ENCODE assay signal across 23 cellular contexts in the genomic region with DNA sequence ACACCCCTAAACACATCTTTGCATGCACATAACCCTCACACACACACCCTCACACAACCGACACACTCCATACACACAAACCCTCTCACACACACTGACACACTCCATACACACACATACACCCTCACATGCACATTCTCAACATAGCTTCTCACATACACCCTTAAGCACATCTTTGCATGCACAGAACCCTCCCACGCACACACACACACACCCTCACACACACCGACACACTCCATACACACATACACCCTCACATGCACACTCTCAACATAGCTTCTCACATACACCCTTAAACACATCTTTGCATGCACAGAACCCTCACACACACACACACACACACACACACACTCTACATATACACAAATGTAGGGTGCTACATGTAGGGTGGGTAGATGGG.
A peak's percentile ranks its signal among the peaks of the same experiment; 100 is the strongest.
DNase-seq lines count a peak whose midpoint lies in the region; ATAC-seq, FAIRE-seq and TF ChIP-seq lines count a peak whose summit lies in the region.
"Had no signal": no experiment of that assay in that cellular context is flagged by ENCODE, and none has a peak within 500 bp of the region (broad histone marks: within the 10 kb centered on the region; RNA-seq: fewer than 3 reads in every experiment).

No MANE protein-coding gene starts in this region.

- H3K79me1 ChIP-seq in IMR-90 (ENCODE audit: low read depth in 1 of 2, low read length in 2 of 2) (no peaks in the 10 kb centered on the region), H1 (ENCODE audit: low read depth, low read length) (no peaks in the 10 kb centered on the region), trophoblast cell (ENCODE audit: low read length) (no peaks in the 10 kb centered on the region)

- no peak overlapping the region for H3K4me3 ChIP-seq in HEK293 (ENCODE audit: low read depth, low read length)
- no peak overlapping the region for H3K4me3 ChIP-seq in IMR-90 (ENCODE audit: insufficient read depth, low read depth, low read length)
- no peak overlapping the region for H3K4me3 ChIP-seq in H1 (ENCODE audit: extremely low read depth in 1 of 4, insufficient read depth in 2 of 4, low read depth in 3 of 4, low read length in 4 of 4)
- peak overlapping the region; percentile 35 for H3K4me3 ChIP-seq in trophoblast cell (ENCODE audit: low read depth, low read length)
- H3K4me3 ChIP-seq in aorta (ENCODE audit: low read length in 2 of 2): no peak overlapping the region
- no peak overlapping the region for H3K4me3 ChIP-seq in pancreas
- H3K4me3 ChIP-seq: A549; BLaER1 treated with 17β-estradiol and CSF1 and Interleukin-3, amounts not matched to agents 10 nM and 100 nM had no signal

- H4K91ac ChIP-seq in IMR-90 (ENCODE audit: insufficient read depth, low read depth, low read length) (no peak overlapping the region), H1 (replicated peaks; ENCODE audit: insufficient read length, low read length) (no peak overlapping the region), trophoblast cell (ENCODE audit: low read depth, low read length) (no peak overlapping the region)

- H3K9me3 ChIP-seq in HEK293 (ENCODE audit: control insufficient read depth, insufficient read depth, low read depth, low read length): no peaks in the 10 kb centered on the region
- peaks cover 40% of the 10 kb centered on the region for H3K9me3 ChIP-seq in IMR-90 (ENCODE audit: control insufficient read depth, insufficient read depth, low read length)
- H3K9me3 ChIP-seq in H1 (ENCODE audit: insufficient read depth in 2 of 2, low read depth in 1 of 2, low read length in 1 of 2): no peaks in the 10 kb centered on the region
- H3K9me3 ChIP-seq in trophoblast cell (ENCODE audit: insufficient read depth, low read depth, low read length): peaks cover 4% of the 10 kb centered on the region
- H3K9me3 ChIP-seq in aorta (ENCODE audit: control insufficient read depth, low read length): no peaks in the 10 kb centered on the region
- H3K9me3 ChIP-seq in pancreas: no peaks in the 10 kb centered on the region
- H3K9me3 ChIP-seq: A549; BLaER1 treated with 17β-estradiol and CSF1 and Interleukin-3, amounts not matched to agents 10 nM and 100 nM; Caco-2 had no signal

- no peaks in the 10 kb centered on the region for H3K4me1 ChIP-seq in HEK293 (ENCODE audit: control insufficient read depth, insufficient read depth, low read length)
- H3K4me1 ChIP-seq in IMR-90 (ENCODE audit: control insufficient read depth, insufficient read depth, low read length): no peaks in the 10 kb centered on the region
- no peaks in the 10 kb centered on the region; a peak in 1 of 7 replicates for H3K4me1 ChIP-seq in H1 (replicated peaks in 1 of 4; ENCODE audit: control insufficient read depth in 3 of 4, insufficient read depth in 4 of 4, low read length in 3 of 4)
- no peaks in the 10 kb centered on the region for H3K4me1 ChIP-seq in trophoblast cell (ENCODE audit: control insufficient read depth in 1 of 2, insufficient read depth in 2 of 2, low read length in 2 of 2)
- H3K4me1 ChIP-seq in aorta (ENCODE audit: control insufficient read depth in 1 of 2, insufficient read depth in 2 of 2, low read length in 2 of 2): no peaks in the 10 kb centered on the region
- H3K4me1 ChIP-seq in pancreas: no peaks in the 10 kb centered on the region
- H3K4me1 ChIP-seq: BLaER1 treated with 17β-estradiol and CSF1 and Interleukin-3, amounts not matched to agents 10 nM and 100 nM; Caco-2 had no signal

- H2BK120ac ChIP-seq in IMR-90 (ENCODE audit: low read depth, low read length) (no peak overlapping the region), H1 (replicated peaks; ENCODE audit: low read depth, low read length) (no peak overlapping the region), trophoblast cell (ENCODE audit: insufficient read depth, low read length, poor library complexity) (no peak overlapping the region)

- H2BK12ac ChIP-seq in H1 (ENCODE audit: low read depth, low read length) (peak overlapping the region; percentile 27; the same call in 1 of the 2 replicates), trophoblast cell (ENCODE audit: low read length) (no peak overlapping the region)

- H3K4ac ChIP-seq in IMR-90 (ENCODE audit: low read depth, low read length): no peak overlapping the region
- H3K4ac ChIP-seq in H1 (replicated peaks; ENCODE audit: insufficient read length, low read depth, low read length): no peak overlapping the region
- no peak overlapping the region for H3K4ac ChIP-seq in trophoblast cell (ENCODE audit: low read depth, low read length)

- TF ChIP-seq RAD21 in IMR-90 (IDR thresholded peaks at IDR 0.05; ENCODE audit: low read length): no peak
- TF ChIP-seq RAD21 in H1 (IDR thresholded peaks at IDR 0.05 in 1 of 2, conservative IDR thresholded peaks at IDR 0.05 in 1 of 2; ENCODE audit: low read depth in 2 of 2, low read length in 2 of 2): no peak

- H3K18ac ChIP-seq in IMR-90 (ENCODE audit: low read depth, low read length) (no peak overlapping the region), H1 (ENCODE audit: extremely low read depth, low read length) (no peak overlapping the region), trophoblast cell (ENCODE audit: low read length) (no peak overlapping the region)

- no peak for ATAC-seq in IMR-90 (ENCODE audit: low read depth)
- ATAC-seq in aorta (ENCODE audit: low FRiP score): no peak
- no peak for ATAC-seq in pancreas
- no peak for ATAC-seq in GM21528 (IDR thresholded peaks at IDR 0.05; ENCODE audit: low FRiP score, unreplicated experiment)
- ATAC-seq: A549; CD8-positive, alpha-beta T cell had no signal

- H2AK5ac ChIP-seq in IMR-90 (ENCODE audit: low read depth, low read length): no peak overlapping the region
- H2AK5ac ChIP-seq in H1 (ENCODE audit: low read depth, low read length): peak overlapping the region; percentile 65; the same call in 1 of the 2 replicates
- no peak overlapping the region for H2AK5ac ChIP-seq in trophoblast cell (ENCODE audit: low read length)

- TF ChIP-seq CTCF in HEK293 (tag by site-specific recombination; IDR thresholded peaks at IDR 0.05) (no peak), IMR-90 (conservative IDR thresholded peaks at IDR 0.05; ENCODE audit: low read depth, low read length) (no peak), H1 (IDR thresholded peaks at IDR 0.05; ENCODE audit: control extremely low read depth in 1 of 3, insufficient read depth in 1 of 3, low read depth in 1 of 3, low read length in 3 of 3) (no peak), pancreas (IDR thresholded peaks at IDR 0.05) (no peak)

- WGBS in IMR-90 (ENCODE audit: extremely low coverage in 2 of 2, insufficient read length in 1 of 2), 2 experiments: 55% methylated on average over 2 of the region's 3 CpGs; no CpG with 5 or more reads in 1 of the 2 experiments
- WGBS in H1 (ENCODE audit: extremely low coverage in 1 of 2, insufficient coverage in 1 of 2, insufficient read length in 1 of 2, insufficient replicate concordance in 2 of 2, low coverage in 1 of 2, low lambda C conversion rate in 2 of 2, missing lambda C conversion rate in 1 of 2), 2 experiments: 82% methylated on average over 3 of the region's 3 CpGs; no CpG with 5 or more reads in 1 of the 2 experiments
- WGBS in trophoblast cell (ENCODE audit: extremely low coverage, insufficient coverage, insufficient read length): no CpG with 5 or more reads among the region's 3 CpGs
- WGBS in aorta, 2 donors: 82 to 87% methylated on average over 3 of the region's 3 CpGs
- WGBS in pancreas, 2 donors: 77 to 92% methylated on average over 3 of the region's 3 CpGs

- no peak overlapping the region for H3K56ac ChIP-seq in IMR-90 (ENCODE audit: extremely low read depth, insufficient read depth, low read length)
- peak overlapping the region; percentile 73 for H3K56ac ChIP-seq in H1 (replicated peaks; ENCODE audit: insufficient read length, low read depth, low read length)

- no peaks in the 10 kb centered on the region for H4K20me1 ChIP-seq in IMR-90 (ENCODE audit: insufficient read depth, low read length)
- peaks cover 0 to 17% of the 10 kb centered on the region in 2 experiments for H4K20me1 ChIP-seq in H1 (replicated peaks in 1 of 2; ENCODE audit: control insufficient read depth in 1 of 2, insufficient read depth in 2 of 2, low read length in 2 of 2)
- H4K20me1 ChIP-seq: BLaER1 treated with 17β-estradiol and CSF1 and Interleukin-3, amounts not matched to agents 10 nM and 100 nM had no signal

- no peak overlapping the region for H4K12ac ChIP-seq in trophoblast cell (ENCODE audit: low read depth, low read length)

- H3K27ac ChIP-seq in HEK293 (ENCODE audit: extremely low read depth, low read depth, low read length): no peak overlapping the region
- H3K27ac ChIP-seq in IMR-90 (ENCODE audit: insufficient read depth, low read length): no peak overlapping the region
- H3K27ac ChIP-seq in H1 (ENCODE audit: low read depth, low read length): no peak overlapping the region
- no peak overlapping the region for H3K27ac ChIP-seq in trophoblast cell (ENCODE audit: low read depth, low read length)
- H3K27ac ChIP-seq in aorta (ENCODE audit: low read depth in 1 of 2, low read length in 2 of 2): no peak overlapping the region
- no peak overlapping the region for H3K27ac ChIP-seq in pancreas
- H3K27ac ChIP-seq: 22Rv1; A549; BLaER1 treated with 17β-estradiol and CSF1 and Interleukin-3, amounts not matched to agents 10 nM and 100 nM; C4-2B had no signal

- H3K79me2 ChIP-seq in H1 (ENCODE audit: control insufficient read depth in 1 of 2, insufficient read depth in 2 of 2, low read length in 2 of 2): no peaks in the 10 kb centered on the region
- no peaks in the 10 kb centered on the region for H3K79me2 ChIP-seq in trophoblast cell (ENCODE audit: control insufficient read depth, insufficient read depth, low read length, poor library complexity)

- H4K5ac ChIP-seq in IMR-90 (ENCODE audit: low read depth, low read length): no peak overlapping the region
- no peak overlapping the region for H4K5ac ChIP-seq in H1 (ENCODE audit: insufficient read length, low read depth, low read length)

- no peaks in the 10 kb centered on the region for H3K36me3 ChIP-seq in HEK293 (ENCODE audit: control insufficient read depth in 2 of 2, insufficient read depth in 1 of 2, low read length in 2 of 2)
- no peaks in the 10 kb centered on the region for H3K36me3 ChIP-seq in IMR-90 (ENCODE audit: control insufficient read depth, insufficient read depth, low read length)
- H3K36me3 ChIP-seq in H1 (ENCODE audit: control insufficient read depth in 2 of 4, insufficient read depth in 4 of 4, low read length in 3 of 4): no peaks in the 10 kb centered on the region; a peak in 1 of 8 replicates
- no peaks in the 10 kb centered on the region for H3K36me3 ChIP-seq in trophoblast cell (ENCODE audit: control insufficient read depth in 1 of 2, insufficient read depth in 2 of 2, low read length in 2 of 2)
- no peaks in the 10 kb centered on the region for H3K36me3 ChIP-seq in aorta (ENCODE audit: control insufficient read depth in 1 of 2, insufficient read depth in 2 of 2, low read length in 1 of 2)
- H3K36me3 ChIP-seq in pancreas: no peaks in the 10 kb centered on the region
- H3K36me3 ChIP-seq: BLaER1 treated with 17β-estradiol and CSF1 and Interleukin-3, amounts not matched to agents 10 nM and 100 nM had no signal

- TF ChIP-seq EP300 in H1 (IDR thresholded peaks at IDR 0.05; ENCODE audit: borderline replicate concordance in 1 of 2, low read depth in 2 of 2, low read length in 2 of 2): no peak

- intact Hi-C loops in IMR-90 (cut with micrococcal nuclease): no loop called here
- intact Hi-C loops in aorta (cut with DNase I): no loop called here
- intact Hi-C loops in pancreas (cut with DNase I): no loop called here

- H3K9me1 ChIP-seq in IMR-90 (ENCODE audit: insufficient read depth, low read length): no peaks in the 10 kb centered on the region

- H3K9ac ChIP-seq in IMR-90 (ENCODE audit: low read depth, low read length): no peak overlapping the region
- H3K9ac ChIP-seq in H1 (replicated peaks in 1 of 4; ENCODE audit: extremely low read depth in 1 of 4, low read depth in 3 of 4, low read length in 3 of 4): no peak overlapping the region
- no peak overlapping the region for H3K9ac ChIP-seq in trophoblast cell (ENCODE audit: low read length)
- H3K9ac ChIP-seq: BLaER1 treated with 17β-estradiol and CSF1 and Interleukin-3, amounts not matched to agents 10 nM and 100 nM had no signal

- H3K14ac ChIP-seq in IMR-90 (replicated peaks; ENCODE audit: low read depth, low read length) (no peak overlapping the region), H1 (ENCODE audit: insufficient read length) (no peak overlapping the region), trophoblast cell (ENCODE audit: low read length) (no peak overlapping the region)

- H2AFZ ChIP-seq in IMR-90 (replicated peaks; ENCODE audit: low read length, poor library complexity): no peak overlapping the region
- H2AFZ ChIP-seq in H1 (ENCODE audit: low read length): no peak overlapping the region
- no peak overlapping the region for H2AFZ ChIP-seq in trophoblast cell (ENCODE audit: insufficient read depth, low read length, poor library complexity)

- in situ Hi-C loops in IMR-90 (cut with MboI; ENCODE audit: low sequenced_read_pairs): no loop called here

- H3K23ac ChIP-seq in IMR-90 (ENCODE audit: low read depth, low read length): no peak overlapping the region
- H3K23ac ChIP-seq in H1 (ENCODE audit: insufficient read length): no peak overlapping the region
- no peak overlapping the region for H3K23ac ChIP-seq in trophoblast cell (ENCODE audit: low read length)

- TF ChIP-seq POLR2A in IMR-90 (IDR thresholded peaks at IDR 0.05; ENCODE audit: low read depth, low read length) (no peak), H1 (IDR thresholded peaks at IDR 0.05; ENCODE audit: control extremely low read depth in 1 of 2, low read depth in 2 of 2, low read length in 2 of 2) (no peak)

- no peak overlapping the region for H2BK20ac ChIP-seq in IMR-90 (ENCODE audit: low read depth, low read length)
- no peak overlapping the region for H2BK20ac ChIP-seq in H1 (ENCODE audit: low read length)

- H3K27me3 ChIP-seq in IMR-90 (ENCODE audit: control insufficient read depth, insufficient read depth, low read length): no peaks in the 10 kb centered on the region
- H3K27me3 ChIP-seq in H1 (replicated peaks in 1 of 4; ENCODE audit: control insufficient read depth in 3 of 4, extremely low read depth in 1 of 4, insufficient read depth in 3 of 4, low read length in 3 of 4): no peaks in the 10 kb centered on the region
- H3K27me3 ChIP-seq in trophoblast cell (ENCODE audit: insufficient read depth, low read length): no peaks in the 10 kb centered on the region
- H3K27me3 ChIP-seq in aorta (ENCODE audit: control insufficient read depth in 1 of 2, insufficient read depth in 2 of 2, low read length in 1 of 2): no peaks in the 10 kb centered on the region
- no peaks in the 10 kb centered on the region for H3K27me3 ChIP-seq in pancreas
- H3K27me3 ChIP-seq: BLaER1 treated with 17β-estradiol and CSF1 and Interleukin-3, amounts not matched to agents 10 nM and 100 nM had no signal

- H3K4me2 ChIP-seq in IMR-90 (ENCODE audit: low read depth, low read length): no peak overlapping the region
- no peak overlapping the region for H3K4me2 ChIP-seq in H1 (ENCODE audit: insufficient read depth in 1 of 2, low read depth in 2 of 2, low read length in 2 of 2)
- no peak overlapping the region for H3K4me2 ChIP-seq in trophoblast cell (ENCODE audit: low read length)
- H3K4me2 ChIP-seq: A549; BLaER1 treated with 17β-estradiol and CSF1 and Interleukin-3, amounts not matched to agents 10 nM and 100 nM had no signal

- no peak overlapping the region for H2AK9ac ChIP-seq in IMR-90 (replicated peaks; ENCODE audit: low read depth, low read length, poor library complexity)

- POLR2A ChIA-PET in HEK293 (lab: Yijun Ruan, JAX): no interaction called here
- POLR2A ChIA-PET in IMR-90 (lab: Charles Lee; ENCODE audit: unreplicated experiment): no interaction called here
- POLR2A ChIA-PET in H1 (lab: Charles Lee; ENCODE audit: partially characterized antibody): interaction anchor here (0.6 kb wide), 1 partner anchor 250 kb away, joined by 4 read pairs; no protein-coding TSS in a partner anchor

- CTCF ChIA-PET in HEK293 (lab: Yijun Ruan, JAX): interaction anchor here (0.6 kb wide), 1 partner anchor 112 kb away, joined by 3 read pairs; no protein-coding TSS in a partner anchor
- CTCF ChIA-PET in IMR-90 (lab: Yijun Ruan, JAX): no interaction called here
- CTCF ChIA-PET in H1 (lab: Charles Lee; ENCODE audit: partially characterized antibody): interaction anchor here (1.0 kb wide), 1 partner anchor 404 kb away, joined by 4 read pairs; no protein-coding TSS in a partner anchor

- no peak for DNase-seq in IMR-90
- no peak for DNase-seq in H1 (ENCODE audit: low read depth in 1 of 2, low spot score in 2 of 2)
- no peak for DNase-seq in trophoblast cell
- no peak for DNase-seq in RCC 7860 (ENCODE audit: low spot score)
- no peak for DNase-seq in aorta
- DNase-seq in pancreas: no peak
- DNase-seq: AML-193; Caco-2; Calu3; CD4-positive, alpha-beta T cell; CD8-positive, alpha-beta T cell; DMS79 treated with DMSO at 0.1 percent for 48 hours; GF-D8 had no signal

- H3K23me2 ChIP-seq in H1 (ENCODE audit: low read depth, low read length): peaks cover 25% of the 10 kb centered on the region; the same call in 1 of the 2 replicates

- H4K8ac ChIP-seq in IMR-90 (ENCODE audit: low read depth in 2 of 2, low read length in 2 of 2) (no peak overlapping the region), H1 (ENCODE audit: extremely low read depth, insufficient read depth, low read length) (no peak overlapping the region), trophoblast cell (ENCODE audit: low read depth, low read length) (no peak overlapping the region)

- FAIRE-seq in H1 (lab: Jason Lieb, UNC) (no peak), RCC 7860 (lab: Jason Lieb, UNC) (no peak), pancreas (lab: Jason Lieb, UNC) (no peak)
- FAIRE-seq: A549, D721Med, G401.6, GM12891, GM19239 had no signal

- H2BK15ac ChIP-seq in IMR-90 (ENCODE audit: low read depth, low read length): no peak overlapping the region
- no peak overlapping the region for H2BK15ac ChIP-seq in H1 (ENCODE audit: low read length)

- dilution Hi-C loops in IMR-90 (cut with HindIII; ENCODE audit: low sequenced_read_pairs, unreplicated experiment): no loop called here

- BruUV-seq in IMR-90 (replicated peaks; lab: Mats Ljungman, UMichigan): no TSS peak

- H2BK5ac ChIP-seq in IMR-90 (ENCODE audit: low read depth, low read length, poor library complexity, severe bottlenecking): peak overlapping the region; percentile 58
- no peak overlapping the region for H2BK5ac ChIP-seq in H1 (ENCODE audit: low read depth, low read length)
- H2BK5ac ChIP-seq in trophoblast cell (ENCODE audit: low read depth, low read length, poor library complexity): no peak overlapping the region
